2 cellular contexts compared by ENCODE assay signal in the genomic region with DNA sequence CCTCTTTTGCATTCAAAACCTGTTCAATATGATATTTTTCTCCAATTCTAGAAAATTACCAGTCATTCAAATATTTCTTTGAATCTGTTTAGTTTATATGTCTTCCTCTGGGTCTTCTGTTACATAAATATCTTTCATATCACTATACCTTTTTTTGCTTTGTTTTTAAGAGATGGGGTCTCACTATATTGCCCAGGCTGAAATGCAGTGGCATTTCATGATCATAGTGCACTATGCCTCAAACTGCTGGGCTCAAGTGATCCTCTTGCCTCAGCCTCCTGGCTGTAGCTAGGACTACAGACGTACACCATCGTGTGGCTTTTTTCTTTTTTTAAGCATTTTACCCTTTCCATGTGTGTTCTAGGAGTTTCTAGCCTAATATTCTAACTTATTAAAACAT.
TF ChIP-seq lines count a peak whose summit lies in the region.

No MANE protein-coding gene starts in this region.

TF ChIP-seq in HEK293, 187 proteins besides CTCF, POLR2A, EP300 and RAD21 (continued from another document):
- TF ChIP-seq, protein P1, sequence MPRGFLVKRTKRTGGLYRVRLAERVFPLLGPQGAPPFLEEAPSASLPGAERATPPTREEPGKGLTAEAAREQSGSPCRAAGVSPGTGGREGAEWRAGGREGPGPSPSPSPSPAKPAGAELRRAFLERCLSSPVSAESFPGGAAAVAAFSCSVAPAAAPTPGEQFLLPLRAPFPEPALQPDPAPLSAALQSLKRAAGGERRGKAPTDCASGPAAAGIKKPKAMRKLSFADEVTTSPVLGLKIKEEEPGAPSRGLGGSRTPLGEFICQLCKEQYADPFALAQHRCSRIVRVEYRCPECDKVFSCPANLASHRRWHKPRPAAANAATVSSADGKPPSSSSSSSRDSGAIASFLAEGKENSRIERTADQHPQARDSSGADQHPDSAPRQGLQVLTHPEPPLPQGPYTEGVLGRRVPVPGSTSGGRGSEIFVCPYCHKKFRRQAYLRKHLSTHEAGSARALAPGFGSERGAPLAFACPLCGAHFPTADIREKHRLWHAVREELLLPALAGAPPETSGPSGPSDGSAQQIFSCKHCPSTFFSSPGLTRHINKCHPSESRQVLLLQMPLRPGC (tag by site-specific recombination; IDR thresholded peaks at IDR 0.05), result no peak
- TF ChIP-seq ZNF121 (tag by site-specific recombination; IDR thresholded peaks at IDR 0.05), result peak; percentile 84
- TF ChIP-seq ZNF626 (tag by site-specific recombination; IDR thresholded peaks at IDR 0.05), result no peak

TF ChIP-seq in K562, 482 proteins besides CTCF, POLR2A, EP300 and RAD21 (continued from another document):
- TF ChIP-seq, protein P2, sequence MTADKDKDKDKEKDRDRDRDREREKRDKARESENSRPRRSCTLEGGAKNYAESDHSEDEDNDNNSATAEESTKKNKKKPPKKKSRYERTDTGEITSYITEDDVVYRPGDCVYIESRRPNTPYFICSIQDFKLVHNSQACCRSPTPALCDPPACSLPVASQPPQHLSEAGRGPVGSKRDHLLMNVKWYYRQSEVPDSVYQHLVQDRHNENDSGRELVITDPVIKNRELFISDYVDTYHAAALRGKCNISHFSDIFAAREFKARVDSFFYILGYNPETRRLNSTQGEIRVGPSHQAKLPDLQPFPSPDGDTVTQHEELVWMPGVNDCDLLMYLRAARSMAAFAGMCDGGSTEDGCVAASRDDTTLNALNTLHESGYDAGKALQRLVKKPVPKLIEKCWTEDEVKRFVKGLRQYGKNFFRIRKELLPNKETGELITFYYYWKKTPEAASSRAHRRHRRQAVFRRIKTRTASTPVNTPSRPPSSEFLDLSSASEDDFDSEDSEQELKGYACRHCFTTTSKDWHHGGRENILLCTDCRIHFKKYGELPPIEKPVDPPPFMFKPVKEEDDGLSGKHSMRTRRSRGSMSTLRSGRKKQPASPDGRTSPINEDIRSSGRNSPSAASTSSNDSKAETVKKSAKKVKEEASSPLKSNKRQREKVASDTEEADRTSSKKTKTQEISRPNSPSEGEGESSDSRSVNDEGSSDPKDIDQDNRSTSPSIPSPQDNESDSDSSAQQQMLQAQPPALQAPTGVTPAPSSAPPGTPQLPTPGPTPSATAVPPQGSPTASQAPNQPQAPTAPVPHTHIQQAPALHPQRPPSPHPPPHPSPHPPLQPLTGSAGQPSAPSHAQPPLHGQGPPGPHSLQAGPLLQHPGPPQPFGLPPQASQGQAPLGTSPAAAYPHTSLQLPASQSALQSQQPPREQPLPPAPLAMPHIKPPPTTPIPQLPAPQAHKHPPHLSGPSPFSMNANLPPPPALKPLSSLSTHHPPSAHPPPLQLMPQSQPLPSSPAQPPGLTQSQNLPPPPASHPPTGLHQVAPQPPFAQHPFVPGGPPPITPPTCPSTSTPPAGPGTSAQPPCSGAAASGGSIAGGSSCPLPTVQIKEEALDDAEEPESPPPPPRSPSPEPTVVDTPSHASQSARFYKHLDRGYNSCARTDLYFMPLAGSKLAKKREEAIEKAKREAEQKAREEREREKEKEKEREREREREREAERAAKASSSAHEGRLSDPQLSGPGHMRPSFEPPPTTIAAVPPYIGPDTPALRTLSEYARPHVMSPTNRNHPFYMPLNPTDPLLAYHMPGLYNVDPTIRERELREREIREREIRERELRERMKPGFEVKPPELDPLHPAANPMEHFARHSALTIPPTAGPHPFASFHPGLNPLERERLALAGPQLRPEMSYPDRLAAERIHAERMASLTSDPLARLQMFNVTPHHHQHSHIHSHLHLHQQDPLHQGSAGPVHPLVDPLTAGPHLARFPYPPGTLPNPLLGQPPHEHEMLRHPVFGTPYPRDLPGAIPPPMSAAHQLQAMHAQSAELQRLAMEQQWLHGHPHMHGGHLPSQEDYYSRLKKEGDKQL (CRISPR knock-in tag; IDR thresholded peaks at IDR 0.05; ENCODE audit: borderline replicate concordance), result no peak
